ENCODE assay signal across 8 cellular contexts in genomic region chr6:39499053-39499452, GRCh38.
"Had no signal": no experiment of that assay in that cellular context is flagged by ENCODE, and none has a peak within 500 bp of the region (broad histone marks: within the 10 kb centered on the region; RNA-seq: fewer than 3 reads in every experiment).

No MANE protein-coding gene starts in this region.

- H3K4me3 Mint-ChIP-seq: IgD-negative memory B cell had no signal

- H3K27ac Mint-ChIP-seq: IgD-negative memory B cell had no signal

- H3K4me2 ChIP-seq: KMS-11 had no signal

- H3K9ac ChIP-seq: KMS-11 had no signal

- DNase-seq: IMR-90, KBM-7, KG1 had no signal

- H3K4me1 Mint-ChIP-seq: IgD-negative memory B cell had no signal

- ATAC-seq: HepG2 had no signal

- H3K27ac ChIP-seq: HL-60, KMS-11 had no signal

- FAIRE-seq: HepG2, HTR-8/SVneo had no signal
